In the genomic region with DNA sequence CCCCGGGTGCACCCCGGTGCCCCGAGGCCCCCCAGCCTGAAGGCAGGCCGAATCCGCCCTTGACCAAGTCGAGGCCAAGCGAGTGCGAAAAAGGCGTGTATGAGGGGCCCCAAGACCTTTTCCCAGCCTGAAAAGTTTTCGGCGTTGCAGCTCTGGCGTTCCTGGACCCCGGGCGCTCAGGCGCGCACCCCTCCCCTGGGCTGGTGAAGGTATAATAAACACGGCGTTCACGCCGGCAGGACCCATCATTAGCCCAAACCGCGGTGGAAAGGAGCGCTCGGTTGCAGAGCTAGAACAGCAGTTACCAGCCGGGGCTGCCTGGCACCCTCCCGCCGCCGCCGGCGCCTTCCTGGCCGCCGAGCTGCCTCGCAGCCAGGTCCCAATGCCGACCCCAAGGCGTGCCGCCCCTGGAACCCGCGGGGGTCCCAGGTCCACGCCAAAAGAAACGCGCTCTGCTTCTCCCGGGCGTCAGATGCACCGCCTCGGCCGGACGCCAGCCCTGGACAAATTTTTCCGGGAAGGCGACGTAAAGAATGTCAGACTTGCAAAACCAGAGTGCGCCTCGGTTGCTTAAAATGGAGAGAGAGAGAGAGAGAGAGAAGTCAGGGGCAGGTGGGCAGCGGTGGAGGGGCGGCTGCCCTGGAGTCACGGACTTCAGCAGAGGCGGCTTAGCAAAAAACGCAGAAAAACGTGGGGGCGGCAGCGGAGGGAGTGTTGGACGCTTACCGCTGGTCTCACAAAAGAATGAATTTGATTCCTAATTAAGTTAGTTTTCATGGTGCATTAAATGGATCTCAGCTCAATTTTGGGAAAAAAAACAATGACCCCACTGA, we compare ENCODE assay signal across 1 cellular context.
TF ChIP-seq lines count a peak whose summit lies in the region.

No MANE protein-coding gene starts in this region.

TF ChIP-seq in endothelial cell of umbilical vein, 7 proteins besides CTCF, POLR2A, EP300 and RAD21:
- TF ChIP-seq MYC (IDR thresholded peaks at IDR 0.05; ENCODE audit: low read depth, low read length) (no peak), EZH2 (IDR thresholded peaks at IDR 0.05; ENCODE audit: borderline replicate concordance, low read depth, low read length, severe bottlenecking) (peak; percentile 96), MAX (IDR thresholded peaks at IDR 0.05; ENCODE audit: insufficient read depth, insufficient read length) (no peak)
TF ChIP-seq in endothelial cell of umbilical vein: peak in this region for 1.
